In the genomic region with DNA sequence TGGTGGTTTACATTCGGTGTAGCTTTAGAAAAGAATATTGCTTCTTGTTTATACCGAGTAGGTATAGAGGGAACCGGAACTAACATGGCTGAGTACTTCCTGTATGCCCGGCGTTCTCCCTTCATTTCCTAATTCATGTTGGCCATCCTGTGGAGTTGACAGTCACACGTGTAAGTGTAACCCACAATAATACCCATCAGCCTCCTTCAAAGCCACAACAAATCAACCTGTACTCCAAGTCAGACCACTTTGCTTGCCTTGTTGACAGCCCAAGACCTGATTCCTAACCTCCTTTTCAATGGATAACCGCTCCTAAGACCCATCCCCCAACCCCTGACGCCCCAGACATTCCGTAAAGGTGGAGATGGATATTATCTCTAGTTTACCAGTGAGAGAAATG, we compare ENCODE assay signal across 10 cellular contexts. TPM values are rescaled to one million over a fixed set of nuclear protein-coding genes. Genes with fewer than 3 reads are reported as not detected.
DNase-seq lines count a peak whose midpoint lies in the region; ATAC-seq and TF ChIP-seq lines count a peak whose summit lies in the region.
"Had no signal": no experiment of that assay in that cellular context is flagged by ENCODE, and none has a peak within 500 bp of the region (broad histone marks: within the 10 kb centered on the region; RNA-seq: fewer than 3 reads in every experiment).

No MANE protein-coding gene starts in this region.

- H3K4me1 Mint-ChIP-seq in activated T-cell treated with anti-CD3 and anti-CD28 coated beads, Interleukin-2, amount 50 U/mL, for 24 hours (ENCODE audit: low read depth) = peaks cover 25% of the 10 kb centered on the region
- peaks cover 12% of the 10 kb centered on the region for H3K4me1 Mint-ChIP-seq in stimulated activated memory B cell treated with anti-CD40 and anti-IgM and Interleukin-4, amounts not matched to agents 10 μg/mL and 1 μg/mL and 100 μg/mL, for 72 hours
- peaks cover 27% of the 10 kb centered on the region for H3K4me1 Mint-ChIP-seq in HFFc6 (ENCODE audit: low read depth)

- no peak for ATAC-seq in stimulated activated memory B cell treated with anti-CD40 and anti-IgM and Interleukin-4, amounts not matched to agents 10 μg/mL and 1 μg/mL and 100 μg/mL, for 72 hours

- no peaks in the 10 kb centered on the region for H3K36me3 Mint-ChIP-seq in activated T-cell treated with anti-CD3 and anti-CD28 coated beads, Interleukin-2, amount 50 U/mL, for 24 hours (ENCODE audit: low read depth)
- H3K36me3 Mint-ChIP-seq in stimulated activated memory B cell treated with anti-CD40 and anti-IgM and Interleukin-4, amounts not matched to agents 10 μg/mL and 1 μg/mL and 100 μg/mL, for 72 hours = no peaks in the 10 kb centered on the region
- no peaks in the 10 kb centered on the region for H3K36me3 Mint-ChIP-seq in HFFc6 (ENCODE audit: low read depth)

- H3K4me3 ChIP-seq in left ventricle myocardium inferior (peak overlapping the region; percentile 31), thyroid gland (replicated peaks in 1 of 3) (no peak overlapping the region)

- H3K9me3 ChIP-seq in left ventricle myocardium inferior (replicated peaks) (no peaks in the 10 kb centered on the region), thyroid gland (no peaks in the 10 kb centered on the region)

- H3K36me3 ChIP-seq in left ventricle myocardium inferior (no peaks in the 10 kb centered on the region), thyroid gland (no peaks in the 10 kb centered on the region)

- H3K27me3 Mint-ChIP-seq in activated T-cell treated with anti-CD3 and anti-CD28 coated beads, Interleukin-2, amount 50 U/mL, for 24 hours = peaks cover 21% of the 10 kb centered on the region
- H3K27me3 Mint-ChIP-seq in stimulated activated memory B cell treated with anti-CD40 and anti-IgM and Interleukin-4, amounts not matched to agents 10 μg/mL and 1 μg/mL and 100 μg/mL, for 72 hours = peaks cover 34% of the 10 kb centered on the region
- peaks cover 3% of the 10 kb centered on the region for H3K27me3 Mint-ChIP-seq in HFFc6 (ENCODE audit: insufficient read depth)

- DNase-seq in activated T-cell treated with anti-CD3 and anti-CD28 coated beads, Interleukin-2, amount 50 U/mL, for 24 hours = no peak
- DNase-seq in activated T-cell treated with anti-CD3 and anti-CD28 coated beads, Interleukin-2, amount 50 U/mL, for 1 hour = no peak
- peak; percentile 32 for DNase-seq in RPMI7951 (ENCODE audit: low read depth)
- no peak for DNase-seq in left ventricle myocardium inferior
- DNase-seq in thyroid gland = no peak
- DNase-seq in germinal center (ENCODE audit: low spot score) = no peak
- DNase-seq in HFFc6 = no peak
- DNase-seq: RPMI8226 had no signal

- H3K4me1 ChIP-seq in left ventricle myocardium inferior (peaks cover 19% of the 10 kb centered on the region), thyroid gland (peaks cover 0 to 4% of the 10 kb centered on the region in 2 donors)

- TF ChIP-seq POLR2A in thyroid gland (IDR thresholded peaks at IDR 0.05) = no peak

- H3K9me3 Mint-ChIP-seq in activated T-cell treated with anti-CD3 and anti-CD28 coated beads, Interleukin-2, amount 50 U/mL, for 24 hours = no peaks in the 10 kb centered on the region
- no peaks in the 10 kb centered on the region for H3K9me3 Mint-ChIP-seq in stimulated activated memory B cell treated with anti-CD40 and anti-IgM and Interleukin-4, amounts not matched to agents 10 μg/mL and 1 μg/mL and 100 μg/mL, for 72 hours
- no peaks in the 10 kb centered on the region for H3K9me3 Mint-ChIP-seq in HFFc6

- H3K27ac Mint-ChIP-seq in activated T-cell treated with anti-CD3 and anti-CD28 coated beads, Interleukin-2, amount 50 U/mL, for 24 hours = peak overlapping the region; percentile 60
- H3K27ac Mint-ChIP-seq in stimulated activated memory B cell treated with anti-CD40 and anti-IgM and Interleukin-4, amounts not matched to agents 10 μg/mL and 1 μg/mL and 100 μg/mL, for 72 hours = no peak overlapping the region
- H3K27ac Mint-ChIP-seq in HFFc6 = no peak overlapping the region

- 56 to 57% methylated on average over 9 of the region's 9 CpGs for WGBS in thyroid gland, 2 donors

- H3K4me3 Mint-ChIP-seq in activated T-cell treated with anti-CD3 and anti-CD28 coated beads, Interleukin-2, amount 50 U/mL, for 24 hours = peak overlapping the region; percentile 52
- H3K4me3 Mint-ChIP-seq in stimulated activated memory B cell treated with anti-CD40 and anti-IgM and Interleukin-4, amounts not matched to agents 10 μg/mL and 1 μg/mL and 100 μg/mL, for 72 hours = peak overlapping the region; percentile 44
- no peak overlapping the region for H3K4me3 Mint-ChIP-seq in HFFc6

- TF ChIP-seq CTCF in left ventricle myocardium inferior (IDR thresholded peaks at IDR 0.05; ENCODE audit: borderline replicate concordance) (no peak), thyroid gland (IDR thresholded peaks at IDR 0.05) (no peak), HFFc6 (IDR thresholded peaks at IDR 0.05) (no peak)

- intact Hi-C loops in left ventricle myocardium inferior (cut with micrococcal nuclease) = loop anchor here (5.0 to 10.0 kb wide), 2 partner anchors 571 to 623 kb away; no protein-coding TSS in a partner anchor
- intact Hi-C loops in thyroid gland (cut with DNase I) = loop anchor here (5.0 to 10.0 kb wide), 3 partner anchors 108 to 628 kb away; no protein-coding TSS in a partner anchor

- H3K27ac ChIP-seq in left ventricle myocardium inferior (replicated peaks) = no peak overlapping the region
- H3K27ac ChIP-seq in thyroid gland = no peak overlapping the region

- H3K27me3 ChIP-seq in left ventricle myocardium inferior (ENCODE audit: low read depth) = peaks cover 5% of the 10 kb centered on the region
- H3K27me3 ChIP-seq in thyroid gland = no peaks in the 10 kb centered on the region

RNA-seq across cellular contexts. Expression of a gene that starts 42.1 kb away (rescaled TPM):
- not detected in 2 replicates for total RNA-seq in RPMI7951 (2014; rRNA removed; shearing (Covaris generic))
- 0.85 TPM for total RNA-seq in left ventricle myocardium inferior
- not detected for total RNA-seq in thyroid gland
- not detected for total RNA-seq in HFFc6 (2021; fragmentation: NEBNext Ultra II Directional; extraction: Animal tissue kit (Norgen Biotek cat#: 25700))
- total RNA-seq: fibroblast of villous mesenchyme had no signal
